In genomic region chr7:111312966-111313365, GRCh38 we compare ENCODE assay signal across 19 cellular contexts.
DNase-seq lines count a peak whose midpoint lies in the region; ATAC-seq and TF ChIP-seq lines count a peak whose summit lies in the region.
"Had no signal": no experiment of that assay in that cellular context is flagged by ENCODE, and none has a peak within 500 bp of the region (broad histone marks: within the 10 kb centered on the region; RNA-seq: fewer than 3 reads in every experiment).

No MANE protein-coding gene starts in this region.

- no peak overlapping the region for H3K27ac Mint-ChIP-seq in CD4-positive, alpha-beta memory T cell
- H3K27ac Mint-ChIP-seq: nephron progenitor cell had no signal

- TF ChIP-seq RAD21 in HCT116 (IDR thresholded peaks at IDR 0.05; ENCODE audit: low read depth) = peak; percentile 35

- H4K20me1 ChIP-seq in HCT116 (ENCODE audit: insufficient read depth) = no peaks in the 10 kb centered on the region

- peaks cover 0 to 2% (median 0%) of the 10 kb centered on the region in 8 donors for H3K9me3 Mint-ChIP-seq in CD4-positive, alpha-beta memory T cell
- H3K9me3 Mint-ChIP-seq: nephron progenitor cell had no signal

- H3K79me2 ChIP-seq in HCT116 (ENCODE audit: insufficient read depth, low read length) = no peaks in the 10 kb centered on the region

- intact Hi-C loops in HCT116 (cut with micrococcal nuclease) (no loop called here), sciatic nerve (cut with DNase I) (no loop called here)
- intact Hi-C loops in CD4-positive, alpha-beta memory T cell (cut with micrococcal nuclease) = no loop called here

- no peak overlapping the region for H3K4me2 ChIP-seq in HCT116 (ENCODE audit: low read length)

- no peaks in the 10 kb centered on the region for H3K9me2 ChIP-seq in HCT116 (ENCODE audit: insufficient read depth)

- RAD21 ChIA-PET in HCT116 (lab: Charles Lee; ENCODE audit: low non-redundant PET in 1 of 2, low total read pairs in 2 of 2, uncharacterized antibody in 2 of 2, unreplicated experiment in 2 of 2) = no interaction called here

- BruUV-seq in HCT116 (replicated peaks; lab: Mats Ljungman, UMichigan) = no TSS peak

- H3K36me3 Mint-ChIP-seq in CD4-positive, alpha-beta memory T cell = peaks cover 2 to 16% of the 10 kb centered on the region in 2 donors

- no peak overlapping the region for H3K27ac ChIP-seq in HCT116 (ENCODE audit: low read depth, low read length)
- H3K27ac ChIP-seq in CD4-positive, alpha-beta memory T cell (ENCODE audit: low read depth, low read length) = no peak overlapping the region
- H3K27ac ChIP-seq: esophagus squamous epithelium, skin epidermis, thyroid gland had no signal

- no peak overlapping the region for H3K4me3 Mint-ChIP-seq in CD4-positive, alpha-beta memory T cell
- H3K4me3 Mint-ChIP-seq: nephron progenitor cell had no signal

- POLR2A ChIA-PET in HCT116 (lab: Charles Lee) = no interaction called here
- POLR2A ChIA-PET in CD4-positive, alpha-beta memory T cell (lab: Charles Lee; ENCODE audit: partially characterized antibody) = no interaction called here

- DNase-seq in HCT116 (ENCODE audit: low read depth, low spot score) (no peak), RKO (ENCODE audit: low spot score) (peak; percentile 35), fibroblast of gingiva (ENCODE audit: low read depth) (peak; percentile 2), sciatic nerve (ENCODE audit: low spot score) (no peak), glomerular visceral epithelial cell (ENCODE audit: extremely low spot score) (no peak), AML-193 (lab: John Stamatoyannopoulos, UW) (no peak)
- no peak for DNase-seq in CD4-positive, alpha-beta memory T cell
- DNase-seq: activated CD4-positive, alpha-beta T cell treated with anti-CD3 and anti-CD28 coated beads, Interleukin-2, amount 50 U/mL, for 1 hour; activated gamma-delta T cell treated with Interleukin-2 at 50 U/mL for 16 hours; esophagus squamous epithelium; kidney glomerular epithelial cell; NCI-H187 treated with DMSO at 0.1 percent for 48 hours; nephron progenitor cell; NK-92 treated with Interleukin-12 subunit alpha and Interleukin-12 subunit beta, amount 100 ng/mL, for 24 hours; T-helper 1 cell; thyroid gland had no signal

- CTCF ChIA-PET in HCT116 (lab: Charles Lee) = no interaction called here
- CTCF ChIA-PET in CD4-positive, alpha-beta memory T cell (lab: Charles Lee; ENCODE audit: partially characterized antibody) = no interaction called here

- H3K36me3 ChIP-seq in HCT116 (ENCODE audit: control insufficient read depth in 1 of 2, insufficient read depth in 2 of 2, low read length in 2 of 2) = no peaks in the 10 kb centered on the region
- H3K36me3 ChIP-seq in CD4-positive, alpha-beta memory T cell (ENCODE audit: insufficient read depth, low read length) = no peaks in the 10 kb centered on the region
- H3K36me3 ChIP-seq: esophagus squamous epithelium, HAP-1, thyroid gland had no signal

- no peak overlapping the region for H3K9ac ChIP-seq in HCT116 (ENCODE audit: low read length)

- no peaks in the 10 kb centered on the region for H3K4me1 ChIP-seq in HCT116 (ENCODE audit: control insufficient read depth in 1 of 2, insufficient read depth in 2 of 2, low read length in 2 of 2)
- no peaks in the 10 kb centered on the region for H3K4me1 ChIP-seq in CD4-positive, alpha-beta memory T cell (ENCODE audit: insufficient read depth, low read length)
- H3K4me1 ChIP-seq: esophagus squamous epithelium, HAP-1, thyroid gland had no signal

- no peak overlapping the region for H2AFZ ChIP-seq in HCT116 (ENCODE audit: low read depth, low read length, poor library complexity, severe bottlenecking)

- TF ChIP-seq POLR2A in HCT116 (IDR thresholded peaks at IDR 0.05; ENCODE audit: borderline replicate concordance, extremely low read depth, insufficient read depth, insufficient read length) = no peak

- H3K27me3 ChIP-seq in HCT116 (ENCODE audit: insufficient read depth, low read length) = no peaks in the 10 kb centered on the region
- H3K27me3 ChIP-seq in CD4-positive, alpha-beta memory T cell (ENCODE audit: insufficient read depth, low read length) = no peaks in the 10 kb centered on the region
- H3K27me3 ChIP-seq: esophagus squamous epithelium, thyroid gland had no signal

- no peaks in the 10 kb centered on the region for H3K27me3 Mint-ChIP-seq in CD4-positive, alpha-beta memory T cell

- 0 out of 6 replicates have a peak, but pooled peaks have one; percentile 5 to 22 (median 7) for TF ChIP-seq CTCF in HCT116 (IDR thresholded peaks at IDR 0.05 in 2 of 3, conservative IDR thresholded peaks at IDR 0.05 in 1 of 3; ENCODE audit: borderline replicate concordance in 1 of 3, insufficient read depth in 1 of 3, low read depth in 2 of 3, low read length in 2 of 3)

- ATAC-seq in HCT116 = peak; percentile 67; the same call in 1 of the 2 replicates
- ATAC-seq in sciatic nerve = peak; percentile 41
- ATAC-seq: GM12878 had no signal

- H3K4me1 Mint-ChIP-seq in CD4-positive, alpha-beta memory T cell = peaks cover 0 to 2% (median under 1%) of the 10 kb centered on the region in 4 donors
- H3K4me1 Mint-ChIP-seq: nephron progenitor cell had no signal

- no peak overlapping the region for H3K4me3 ChIP-seq in HCT116 (replicated peaks in 1 of 2; ENCODE audit: low read depth in 1 of 2, low read length in 2 of 2)
- H3K4me3 ChIP-seq in CD4-positive, alpha-beta memory T cell (ENCODE audit: low read length in 2 of 2) = no peak overlapping the region
- H3K4me3 ChIP-seq: esophagus squamous epithelium, GM12878, HAP-1, skin epidermis, thyroid gland had no signal

- no peaks in the 10 kb centered on the region for H3K9me3 ChIP-seq in HCT116 (ENCODE audit: control insufficient read depth in 1 of 2, insufficient read depth in 1 of 2, low read depth in 1 of 2, low read length in 2 of 2)
- no peaks in the 10 kb centered on the region for H3K9me3 ChIP-seq in CD4-positive, alpha-beta memory T cell (ENCODE audit: control insufficient read depth in 1 of 2, low read length in 2 of 2)
- H3K9me3 ChIP-seq: esophagus squamous epithelium, HAP-1, thyroid gland had no signal

TF ChIP-seq in HCT116, 20 proteins besides CTCF, POLR2A, EP300 and RAD21:
- TF ChIP-seq POLR2AphosphoS5 (IDR thresholded peaks at IDR 0.05; ENCODE audit: low read depth, low read length) (no peak), ELF1 (IDR thresholded peaks at IDR 0.05; ENCODE audit: borderline replicate concordance, low read depth) (no peak), EZH2phosphoT487 (IDR thresholded peaks at IDR 0.05; ENCODE audit: borderline replicate concordance) (no peak), EGR1 (IDR thresholded peaks at IDR 0.05; ENCODE audit: low read depth) (no peak), FOSL1 (IDR thresholded peaks at IDR 0.05; ENCODE audit: low read depth) (no peak), TCF7L2 (IDR thresholded peaks at IDR 0.05; ENCODE audit: borderline replicate concordance, extremely low read depth, insufficient read depth, insufficient read length) (no peak), CEBPB (IDR thresholded peaks at IDR 0.05; ENCODE audit: low read depth) (no peak), ZBTB33 (IDR thresholded peaks at IDR 0.05; ENCODE audit: extremely low read depth, insufficient replicate concordance, low read length) (no peak), JUND (IDR thresholded peaks at IDR 0.05) (no peak), EZH2 (IDR thresholded peaks at IDR 0.05) (no peak), SP1 (IDR thresholded peaks at IDR 0.05; ENCODE audit: low read depth) (no peak), ZNF274 (IDR thresholded peaks at IDR 0.05; ENCODE audit: low read depth, low read length) (no peak), SIN3A (IDR thresholded peaks at IDR 0.05; ENCODE audit: low read depth) (no peak)
- TF ChIP-seq, protein P1, sequence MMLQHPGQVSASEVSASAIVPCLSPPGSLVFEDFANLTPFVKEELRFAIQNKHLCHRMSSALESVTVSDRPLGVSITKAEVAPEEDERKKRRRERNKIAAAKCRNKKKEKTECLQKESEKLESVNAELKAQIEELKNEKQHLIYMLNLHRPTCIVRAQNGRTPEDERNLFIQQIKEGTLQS (IDR thresholded peaks at IDR 0.05) = no peak

Comparison
In these comparisons a context has a peak if more than half of its experiments do, and no peak if none do; other contexts are left out.
1. DNase-seq: peak in RKO (single experiment) and fibroblast of gingiva (single experiment); none in HCT116 (single experiment), sciatic nerve (single experiment), glomerular visceral epithelial cell (single experiment), CD4-positive, alpha-beta memory T cell (0 of 5) and AML-193 (0 of 2).